ENCODE assay signal across 1 cellular context in genomic region chr1:183869671-183870070, GRCh38.
TF ChIP-seq lines count a peak whose summit lies in the region.

No MANE protein-coding gene starts in this region.

TF ChIP-seq in liver, 16 proteins besides CTCF, POLR2A, EP300 and RAD21 (continued from another document):
- TF ChIP-seq REST (IDR thresholded peaks at IDR 0.05) (no peak), NR2F2 (IDR thresholded peaks at IDR 0.05) (no peak), GABPA (IDR thresholded peaks at IDR 0.05 in 1 of 2, conservative IDR thresholded peaks at IDR 0.05 in 1 of 2) (no peak)
TF ChIP-seq in liver: peak in this region for 0.
